Comparison of ENCODE assay signal across 9 cellular contexts in genomic region chr2:113791697-113792590, GRCh38. TPM values are rescaled to one million over a fixed set of nuclear protein-coding genes. Genes with fewer than 3 reads are reported as not detected.
DNase-seq lines count a peak whose midpoint lies in the region; ATAC-seq and TF ChIP-seq lines count a peak whose summit lies in the region.
"Had no signal": no experiment of that assay in that cellular context is flagged by ENCODE, and none has a peak within 500 bp of the region (broad histone marks: within the 10 kb centered on the region; RNA-seq: fewer than 3 reads in every experiment).

No MANE protein-coding gene starts in this region.

- no peak overlapping the region for H2BK12ac ChIP-seq in neuronal stem cell (ENCODE audit: low read length)

- H3K27ac Mint-ChIP-seq in activated naive CD4-positive, alpha-beta T cell treated with anti-CD3 and anti-CD28 coated beads for 36 hours, result peak overlapping the region; percentile 94
- H3K27ac Mint-ChIP-seq in activated T-helper 1 cell treated with anti-CD3 and anti-CD28 coated beads, Interleukin-12 subunit alpha, Interleukin-12 subunit beta, Interleukin-2, Interleukin-4 antibody, amounts not matched to agents 30 ng/mL and 10 ng/mL and 1 ng/mL, durations not matched to agents 14 hours and 24 hours and 36 hours, result peak overlapping the region; percentile 94
- H3K27ac Mint-ChIP-seq in stimulated activated naive B cell treated with anti-CD40 and anti-IgM and Interleukin-4, amounts not matched to agents 10 μg/mL and 1 μg/mL and 100 μg/mL, for 72 hours, result peak overlapping the region; percentile 84

- no peaks in the 10 kb centered on the region for H3K36me3 ChIP-seq in neuronal stem cell (replicated peaks in 1 of 2; ENCODE audit: control insufficient read depth in 2 of 2, insufficient read depth in 2 of 2, low read length in 2 of 2)

- no peak overlapping the region for H4K8ac ChIP-seq in neuronal stem cell (ENCODE audit: low read depth, low read length)

- H3K4me3 Mint-ChIP-seq in activated naive CD4-positive, alpha-beta T cell treated with anti-CD3 and anti-CD28 coated beads for 36 hours, result peak overlapping the region; percentile 26
- H3K4me3 Mint-ChIP-seq in activated T-helper 1 cell treated with anti-CD3 and anti-CD28 coated beads, Interleukin-12 subunit alpha, Interleukin-12 subunit beta, Interleukin-2, Interleukin-4 antibody, amounts not matched to agents 30 ng/mL and 10 ng/mL and 1 ng/mL, durations not matched to agents 14 hours and 24 hours and 36 hours, result peak overlapping the region; percentile 65
- H3K4me3 Mint-ChIP-seq in stimulated activated naive B cell treated with anti-CD40 and anti-IgM and Interleukin-4, amounts not matched to agents 10 μg/mL and 1 μg/mL and 100 μg/mL, for 72 hours, result peak overlapping the region; percentile 21 to 63

- peak; percentile 94 for ATAC-seq in HG03045 (IDR thresholded peaks at IDR 0.05; ENCODE audit: unreplicated experiment)
- ATAC-seq in stimulated activated naive B cell treated with anti-CD40 and anti-IgM and Interleukin-4, amounts not matched to agents 10 μg/mL and 1 μg/mL and 100 μg/mL, for 72 hours (replicated peaks), result peak; percentile 95

- TF ChIP-seq CTCF in lower leg skin (IDR thresholded peaks at IDR 0.05), result no peak

- intact Hi-C loops in activated naive CD4-positive, alpha-beta T cell treated with anti-CD3 and anti-CD28 coated beads for 36 hours (cut with micrococcal nuclease), result loop anchor here (1.0 to 2.0 kb wide), 7 partner anchors 36 to 187 kb away; partner anchors contain the start of gene SLC35F5
- intact Hi-C loops in activated T-helper 1 cell treated with anti-CD3 and anti-CD28 coated beads, Interleukin-12 subunit alpha, Interleukin-12 subunit beta, Interleukin-2, Interleukin-4 antibody, amounts not matched to agents 30 ng/mL and 10 ng/mL and 1 ng/mL, durations not matched to agents 14 hours and 24 hours and 36 hours (cut with micrococcal nuclease), result loop anchor here (1.0 to 2.0 kb wide), 5 partner anchors 36 to 100 kb away; partner anchors contain the start of gene SLC35F5
- intact Hi-C loops in lower leg skin (cut with DNase I; ENCODE audit: low total_unique reads), result no loop called here

- H3K27me3 Mint-ChIP-seq in activated naive CD4-positive, alpha-beta T cell treated with anti-CD3 and anti-CD28 coated beads for 36 hours (ENCODE audit: low read depth), result no peaks in the 10 kb centered on the region
- no peaks in the 10 kb centered on the region for H3K27me3 Mint-ChIP-seq in activated T-helper 1 cell treated with anti-CD3 and anti-CD28 coated beads, Interleukin-12 subunit alpha, Interleukin-12 subunit beta, Interleukin-2, Interleukin-4 antibody, amounts not matched to agents 30 ng/mL and 10 ng/mL and 1 ng/mL, durations not matched to agents 14 hours and 24 hours and 36 hours (ENCODE audit: insufficient read depth)
- H3K27me3 Mint-ChIP-seq in stimulated activated naive B cell treated with anti-CD40 and anti-IgM and Interleukin-4, amounts not matched to agents 10 μg/mL and 1 μg/mL and 100 μg/mL, for 72 hours, result peaks cover 3 to 8% of the 10 kb centered on the region in 2 donors

- H3K23ac ChIP-seq in neuronal stem cell (ENCODE audit: low read depth, low read length, poor library complexity), result no peak overlapping the region

- no peak overlapping the region for H4K91ac ChIP-seq in neuronal stem cell (ENCODE audit: low read depth, low read length, poor library complexity)

- H3K36me3 Mint-ChIP-seq in activated naive CD4-positive, alpha-beta T cell treated with anti-CD3 and anti-CD28 coated beads for 36 hours (ENCODE audit: low read depth), result no peaks in the 10 kb centered on the region
- H3K36me3 Mint-ChIP-seq in activated T-helper 1 cell treated with anti-CD3 and anti-CD28 coated beads, Interleukin-12 subunit alpha, Interleukin-12 subunit beta, Interleukin-2, Interleukin-4 antibody, amounts not matched to agents 30 ng/mL and 10 ng/mL and 1 ng/mL, durations not matched to agents 14 hours and 24 hours and 36 hours (ENCODE audit: low read depth), result peaks cover 4% of the 10 kb centered on the region
- H3K36me3 Mint-ChIP-seq in stimulated activated naive B cell treated with anti-CD40 and anti-IgM and Interleukin-4, amounts not matched to agents 10 μg/mL and 1 μg/mL and 100 μg/mL, for 72 hours, result no peaks in the 10 kb centered on the region

- no peaks in the 10 kb centered on the region for H3K9me3 Mint-ChIP-seq in activated naive CD4-positive, alpha-beta T cell treated with anti-CD3 and anti-CD28 coated beads for 36 hours
- no peaks in the 10 kb centered on the region for H3K9me3 Mint-ChIP-seq in activated T-helper 1 cell treated with anti-CD3 and anti-CD28 coated beads, Interleukin-12 subunit alpha, Interleukin-12 subunit beta, Interleukin-2, Interleukin-4 antibody, amounts not matched to agents 30 ng/mL and 10 ng/mL and 1 ng/mL, durations not matched to agents 14 hours and 24 hours and 36 hours
- no peaks in the 10 kb centered on the region for H3K9me3 Mint-ChIP-seq in stimulated activated naive B cell treated with anti-CD40 and anti-IgM and Interleukin-4, amounts not matched to agents 10 μg/mL and 1 μg/mL and 100 μg/mL, for 72 hours

- no peak overlapping the region for H2AK5ac ChIP-seq in neuronal stem cell (ENCODE audit: low read depth, low read length)

- H3K27ac ChIP-seq in neuronal stem cell (replicated peaks; ENCODE audit: low read length), result no peak overlapping the region

- H3K18ac ChIP-seq in neuronal stem cell (ENCODE audit: low read length), result no peak overlapping the region

- WGBS in lower leg skin, 2 donors, result 58 to 64% methylated on average over 5 of the region's 5 CpGs
- WGBS in neuronal stem cell (ENCODE audit: extremely low coverage in 2 of 2, insufficient read length in 2 of 2, insufficient replicate concordance in 1 of 2), 2 donors, result no CpG with 5 or more reads among the region's 5 CpGs

- H3K4me1 Mint-ChIP-seq in activated naive CD4-positive, alpha-beta T cell treated with anti-CD3 and anti-CD28 coated beads for 36 hours (ENCODE audit: low read depth), result peaks cover 36% of the 10 kb centered on the region
- H3K4me1 Mint-ChIP-seq in activated T-helper 1 cell treated with anti-CD3 and anti-CD28 coated beads, Interleukin-12 subunit alpha, Interleukin-12 subunit beta, Interleukin-2, Interleukin-4 antibody, amounts not matched to agents 30 ng/mL and 10 ng/mL and 1 ng/mL, durations not matched to agents 14 hours and 24 hours and 36 hours (ENCODE audit: low read depth), result peaks cover 27% of the 10 kb centered on the region
- H3K4me1 Mint-ChIP-seq in stimulated activated naive B cell treated with anti-CD40 and anti-IgM and Interleukin-4, amounts not matched to agents 10 μg/mL and 1 μg/mL and 100 μg/mL, for 72 hours, result peaks cover 10 to 33% of the 10 kb centered on the region in 2 donors

- peak; percentile 59 for DNase-seq in activated naive CD4-positive, alpha-beta T cell treated with anti-CD3 and anti-CD28 coated beads for 36 hours
- DNase-seq in activated naive CD4-positive, alpha-beta T cell (lab: John Stamatoyannopoulos, UW), result no peak
- DNase-seq in activated T-helper 1 cell treated with anti-CD3 and anti-CD28 coated beads, Interleukin-12 subunit alpha, Interleukin-12 subunit beta, Interleukin-2, Interleukin-4 antibody, amounts not matched to agents 30 ng/mL and 10 ng/mL and 1 ng/mL, durations not matched to agents 14 hours and 24 hours and 36 hours (ENCODE audit: low spot score), result no peak
- DNase-seq in stimulated activated naive B cell treated with anti-CD40 and anti-IgM and Interleukin-4, amounts not matched to agents 10 μg/mL and 1 μg/mL and 100 μg/mL, for 72 hours, result peak; percentile 23
- DNase-seq in lower leg skin (ENCODE audit: low spot score in 2 of 2) (no peak), neuronal stem cell (ENCODE audit: low spot score) (no peak)
- no peak for DNase-seq in effector CD8-positive, alpha-beta T cell (lab: John Stamatoyannopoulos, UW)
- DNase-seq: DND-41 had no signal

- no peaks in the 10 kb centered on the region for H3K27me3 ChIP-seq in neuronal stem cell (ENCODE audit: control insufficient read depth in 3 of 3, insufficient read depth in 3 of 3, low read depth in 1 of 3, low read length in 3 of 3)

- CTCF ChIA-PET in activated naive CD4-positive, alpha-beta T cell treated with anti-CD3 and anti-CD28 coated beads for 36 hours (lab: Charles Lee), result interaction anchor here (0.9 to 1.1 kb wide), 3 partner anchors 33 to 95 kb away, joined by 3 to 4 read pairs (median 3); partner anchors contain the start of gene SLC35F5

- H3K14ac ChIP-seq in neuronal stem cell (ENCODE audit: low read length), result no peak overlapping the region

- H3K9ac ChIP-seq in neuronal stem cell (ENCODE audit: low read depth, low read length, poor library complexity), result no peak overlapping the region

- H2AFZ ChIP-seq in neuronal stem cell (ENCODE audit: low read length), result no peak overlapping the region

- H3K9me3 ChIP-seq in neuronal stem cell (replicated peaks in 1 of 2; ENCODE audit: control insufficient read depth in 2 of 2, insufficient read depth in 1 of 2, low read depth in 1 of 2, low read length in 2 of 2), result no peaks in the 10 kb centered on the region

- no peak overlapping the region for H2BK15ac ChIP-seq in neuronal stem cell (ENCODE audit: low read length)

- H3K4ac ChIP-seq in neuronal stem cell (ENCODE audit: low read length), result no peak overlapping the region

- H2BK5ac ChIP-seq in neuronal stem cell (ENCODE audit: low read length), result no peak overlapping the region

- H3K4me1 ChIP-seq in neuronal stem cell (ENCODE audit: control insufficient read depth in 2 of 2, insufficient read depth in 1 of 2, low read depth in 1 of 2, low read length in 2 of 2), result peaks cover 0 to 3% of the 10 kb centered on the region in 2 donors

- no peak for TF ChIP-seq POLR2A in lower leg skin (IDR thresholded peaks at IDR 0.05)

- H3K4me2 ChIP-seq in neuronal stem cell (ENCODE audit: insufficient read depth, low read length, poor library complexity, severe bottlenecking), result no peak overlapping the region

- no peak overlapping the region for H2BK120ac ChIP-seq in neuronal stem cell (ENCODE audit: low read depth, low read length)

- no peak overlapping the region for H3K4me3 ChIP-seq in lower leg skin (ENCODE audit: low read depth, poor library complexity, severe bottlenecking)
- H3K4me3 ChIP-seq in neuronal stem cell (ENCODE audit: low read length in 2 of 2), result no peak overlapping the region

- no peaks in the 10 kb centered on the region for H3K79me1 ChIP-seq in neuronal stem cell (ENCODE audit: low read depth, low read length)

RNA-seq across cellular contexts. Expression of gene SLC35F5, which starts 35.5 kb away (rescaled TPM):
- total RNA-seq in activated naive CD4-positive, alpha-beta T cell treated with anti-CD3 and anti-CD28 coated beads for 36 hours, result 10 to 100 TPM; 12.1 to 13.7 TPM
- 29.0 and 30.4 TPM in 2 replicates for total RNA-seq in activated T-helper 1 cell treated with anti-CD3 and anti-CD28 coated beads, Interleukin-12 subunit alpha, Interleukin-12 subunit beta, Interleukin-2, Interleukin-4 antibody, amounts not matched to agents 30 ng/mL and 10 ng/mL and 1 ng/mL, durations not matched to agents 14 hours and 24 hours and 36 hours
- total RNA-seq in lower leg skin, result 100 to 1,000 TPM in 1 of 4 donors, 10 to 100 TPM in 3; 75.1 to 126 (median 81.9) TPM
- 18.6 TPM for polyA plus RNA-seq in neuronal stem cell (2013, experiment 1 of 2)
- 18.4 TPM for polyA plus RNA-seq in neuronal stem cell (2013, experiment 2 of 2)

Comparison
In these comparisons a context has a peak if more than half of its experiments do, and no peak if none do; other contexts are left out.
1. DNase-seq: peak in activated naive CD4-positive, alpha-beta T cell treated with anti-CD3 and anti-CD28 coated beads for 36 hours (single experiment) and stimulated activated naive B cell treated with anti-CD40 and anti-IgM and Interleukin-4, amounts not matched to agents 10 μg/mL and 1 μg/mL and 100 μg/mL, for 72 hours (single experiment); none in activated naive CD4-positive, alpha-beta T cell (0 of 4), activated T-helper 1 cell treated with anti-CD3 and anti-CD28 coated beads, Interleukin-12 subunit alpha, Interleukin-12 subunit beta, Interleukin-2, Interleukin-4 antibody, amounts not matched to agents 30 ng/mL and 10 ng/mL and 1 ng/mL, durations not matched to agents 14 hours and 24 hours and 36 hours (single experiment), lower leg skin (0 of 2), neuronal stem cell (single experiment) and effector CD8-positive, alpha-beta T cell (single experiment).
2. Peak in every context shown above with its lines, with median percentiles within 50 percentile points of each other: H3K27ac Mint-ChIP-seq and H3K4me3 Mint-ChIP-seq.